Comparison of ENCODE assay signal across 9 cellular contexts in genomic region chr2:144514731-144515424, GRCh38. TPM values are rescaled to one million over a fixed set of nuclear protein-coding genes. Genes with fewer than 3 reads are reported as not detected.
DNase-seq lines count a peak whose midpoint lies in the region; ATAC-seq and TF ChIP-seq lines count a peak whose summit lies in the region.
"Had no signal": no experiment of that assay in that cellular context is flagged by ENCODE, and none has a peak within 500 bp of the region (broad histone marks: within the 10 kb centered on the region; RNA-seq: fewer than 3 reads in every experiment).

No MANE protein-coding gene starts in this region.

- H3K9me3 Mint-ChIP-seq in activated CD8-positive, alpha-beta T cell treated with anti-CD3 and anti-CD28 coated beads for 36 hours, result no peaks in the 10 kb centered on the region

- POLR2A ChIA-PET in activated CD8-positive, alpha-beta T cell treated with anti-CD3 and anti-CD28 coated beads for 36 hours (lab: Charles Lee), result no interaction called here

- DNase-seq in ELR (ENCODE audit: low read depth) (peak; percentile 33), right atrium auricular region (ENCODE audit: low spot score) (no peak), gastrocnemius medialis (no peak), H4 (ENCODE audit: low spot score) (no peak), cerebellum (ENCODE audit: low spot score) (no peak)
- no peak for DNase-seq in activated CD8-positive, alpha-beta T cell treated with anti-CD3 and anti-CD28 coated beads for 36 hours
- DNase-seq in stimulated activated CD4-positive, alpha-beta T cell treated with anti-CD3 and anti-CD28 coated beads, Interleukin-12 subunit alpha, Interleukin-12 subunit beta, amount 100 ng/mL, for 4 hours, result no peak
- DNase-seq: NCI-H1105 had no signal

- no peak for TF ChIP-seq CTCF in activated CD8-positive, alpha-beta T cell treated with anti-CD3 and anti-CD28 coated beads for 36 hours (IDR thresholded peaks at IDR 0.05)
- TF ChIP-seq CTCF in right atrium auricular region (IDR thresholded peaks at IDR 0.05), result no peak
- TF ChIP-seq CTCF in gastrocnemius medialis (IDR thresholded peaks at IDR 0.05 in 4 of 5, conservative IDR thresholded peaks at IDR 0.05 in 1 of 5), result no peak

- intact Hi-C loops in activated CD8-positive, alpha-beta T cell treated with anti-CD3 and anti-CD28 coated beads for 36 hours (cut with micrococcal nuclease), result loop anchor here (5.0 to 10.0 kb wide), 4 partner anchors 58 to 330 kb away; a partner anchor contains a TSS
- intact Hi-C loops in gastrocnemius medialis (cut with DNase I; ENCODE audit: low total_unique reads), result no loop called here

- H3K27me3 Mint-ChIP-seq in activated CD8-positive, alpha-beta T cell treated with anti-CD3 and anti-CD28 coated beads for 36 hours, result peaks cover 16% of the 10 kb centered on the region

- peak overlapping the region; percentile 99 for H3K27ac ChIP-seq in right atrium auricular region
- peak overlapping the region; percentile 94 to 96 (median 95) for H3K27ac ChIP-seq in gastrocnemius medialis

- in situ Hi-C loops in gastrocnemius medialis (cut with MboI; ENCODE audit: low sequenced_read_pairs in 4 of 4), result loop anchor here (5.0 to 25.0 kb wide), 3 partner anchors 60 to 188 kb away; a partner anchor contains a TSS

- peaks cover 34% of the 10 kb centered on the region for H3K4me1 Mint-ChIP-seq in activated CD8-positive, alpha-beta T cell treated with anti-CD3 and anti-CD28 coated beads for 36 hours (ENCODE audit: low read depth)

- peak overlapping the region; percentile 68 for H3K27ac Mint-ChIP-seq in activated CD8-positive, alpha-beta T cell treated with anti-CD3 and anti-CD28 coated beads for 36 hours

- H3K4me3 ChIP-seq in right atrium auricular region (peak overlapping the region; percentile 73 to 81), gastrocnemius medialis (peak overlapping the region; percentile 76 to 89 (median 78))

- H3K36me3 Mint-ChIP-seq in activated CD8-positive, alpha-beta T cell treated with anti-CD3 and anti-CD28 coated beads for 36 hours (ENCODE audit: low read depth), result peaks cover 9% of the 10 kb centered on the region

- H3K9me3 ChIP-seq in right atrium auricular region, result no peaks in the 10 kb centered on the region
- no peaks in the 10 kb centered on the region for H3K9me3 ChIP-seq in gastrocnemius medialis

- H3K4me3 Mint-ChIP-seq in activated CD8-positive, alpha-beta T cell treated with anti-CD3 and anti-CD28 coated beads for 36 hours, result peak overlapping the region; percentile 74

- CTCF ChIA-PET in activated CD8-positive, alpha-beta T cell treated with anti-CD3 and anti-CD28 coated beads for 36 hours (lab: Charles Lee), result no interaction called here

- H3K36me3 ChIP-seq in right atrium auricular region, result peaks cover 3% of the 10 kb centered on the region
- no peaks in the 10 kb centered on the region for H3K36me3 ChIP-seq in gastrocnemius medialis

- peak in 1 of 2 donors; percentile 4 for TF ChIP-seq POLR2A in gastrocnemius medialis (IDR thresholded peaks at IDR 0.05)

- H3K27me3 ChIP-seq in right atrium auricular region (no peaks in the 10 kb centered on the region), gastrocnemius medialis (peaks cover 0 to 13% (median 0%) of the 10 kb centered on the region in 3 donors)

- no peak for ATAC-seq in activated CD8-positive, alpha-beta T cell treated with anti-CD3 and anti-CD28 coated beads for 36 hours
- no peak for ATAC-seq in gastrocnemius medialis
- no peak for ATAC-seq in GM18868 (IDR thresholded peaks at IDR 0.05; ENCODE audit: unreplicated experiment)

- H3K4me1 ChIP-seq in right atrium auricular region (peaks cover 0 to 36% of the 10 kb centered on the region in 2 donors), gastrocnemius medialis (peaks cover 46 to 55% of the 10 kb centered on the region in 2 donors)

RNA-seq across cellular contexts. Expression of gene ZEB2, which starts 5.0 kb away (rescaled TPM):
- total RNA-seq in activated CD8-positive, alpha-beta T cell treated with anti-CD3 and anti-CD28 coated beads for 36 hours, result 10 to 100 TPM; 13.5 to 14.9 TPM
- 10 to 100 TPM; 76.1 to 91.7 TPM for total RNA-seq in right atrium auricular region
- total RNA-seq in gastrocnemius medialis, result 10 to 100 TPM; 21.2 to 27.6 (median 22.9) TPM
- total RNA-seq in H4 (2014; rRNA removed; shearing (Covaris generic)), result 14.4 and 17.0 TPM in 2 replicates
- 107 TPM for total RNA-seq in cerebellum
